Comparison of ENCODE assay signal across 8 cellular contexts in the genomic region with DNA sequence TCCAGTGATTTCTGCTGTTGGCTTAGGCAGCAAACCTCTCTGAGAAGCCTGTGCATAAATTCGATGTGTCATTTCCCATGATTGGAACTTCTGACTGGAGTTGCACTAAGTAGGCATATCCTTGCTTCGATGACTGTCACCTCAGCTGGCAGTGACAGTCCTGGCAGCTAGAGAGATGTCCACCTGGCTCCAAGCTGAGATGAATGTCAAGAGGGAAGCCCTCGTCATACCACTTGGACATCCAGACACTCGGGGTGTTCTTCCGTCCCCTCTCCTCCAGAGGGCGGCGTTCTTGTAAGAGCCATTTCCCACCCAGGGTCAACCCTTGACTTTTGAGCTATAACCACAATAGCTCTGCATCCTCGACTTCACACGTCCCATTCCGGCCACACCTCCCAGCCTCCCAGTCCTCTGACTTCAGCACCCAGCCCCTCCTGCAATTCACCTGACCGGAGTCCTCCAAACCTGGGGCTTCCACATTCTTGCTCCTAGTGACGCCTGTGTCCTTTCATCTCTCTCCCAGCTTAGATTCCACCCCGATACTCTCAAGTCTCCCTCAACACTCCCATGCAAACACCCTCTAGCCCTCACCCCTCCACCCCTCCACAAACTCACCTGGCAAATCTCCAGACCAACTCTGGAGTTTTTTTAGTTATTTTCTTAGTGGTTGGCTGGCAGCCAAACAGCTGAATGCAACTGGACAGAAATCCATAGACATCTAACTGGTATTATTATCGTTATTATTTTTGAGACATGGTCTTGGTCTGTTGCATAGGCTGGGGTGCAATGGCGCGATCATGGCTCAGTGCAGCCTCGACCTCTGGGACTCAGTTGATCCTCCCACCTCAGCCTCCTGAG. TPM values are rescaled to one million over a fixed set of nuclear protein-coding genes. Genes with fewer than 3 reads are reported as not detected.
DNase-seq lines count a peak whose midpoint lies in the region; ATAC-seq and TF ChIP-seq lines count a peak whose summit lies in the region.

No MANE protein-coding gene starts in this region.

- intact Hi-C loops in stomach (cut with DNase I; ENCODE audit: low total_unique reads), result no loop called here

- H3K36me3 ChIP-seq in hepatocyte (replicated peaks; ENCODE audit: insufficient read depth, low read depth), result no peaks in the 10 kb centered on the region
- H3K36me3 ChIP-seq in stomach, result no peaks in the 10 kb centered on the region

- TF ChIP-seq POLR2A in stomach (IDR thresholded peaks at IDR 0.05), result no peak

- WGBS in hepatocyte (ENCODE audit: low lambda C conversion rate, missing lambda C conversion rate), result 54% methylated on average over 17 of the region's 17 CpGs
- WGBS in stomach, 5 donors, result 41 to 51% (median 46%) methylated on average over 17 of the region's 17 CpGs

- no peak for TF ChIP-seq EP300 in stomach (IDR thresholded peaks at IDR 0.05)

- H3K4me3 ChIP-seq in GM12865 (ENCODE audit: low read depth, low read length) (no peak overlapping the region), hepatocyte (no peak overlapping the region), stomach (no peak overlapping the region)

- H3K79me2 ChIP-seq in hepatocyte, result no peaks in the 10 kb centered on the region

- H3K27me3 ChIP-seq in hepatocyte (no peaks in the 10 kb centered on the region), stomach (no peaks in the 10 kb centered on the region)

- ATAC-seq in GM21825 (IDR thresholded peaks at IDR 0.05; ENCODE audit: unreplicated experiment), result no peak

- no peak overlapping the region for H3K27ac ChIP-seq in hepatocyte
- no peak overlapping the region for H3K27ac ChIP-seq in stomach

- TF ChIP-seq CTCF in GM12865 (IDR thresholded peaks at IDR 0.05; ENCODE audit: insufficient read depth, low read depth, low read length, missing control alignments) (peak; percentile 74), hepatocyte (IDR thresholded peaks at IDR 0.05; ENCODE audit: poor library complexity) (peak; percentile 18), stomach (IDR thresholded peaks at IDR 0.05) (peak in 1 of 7 experiments; percentile 8)

- H3K4me2 ChIP-seq in hepatocyte, result no peak overlapping the region

- H3K4me1 ChIP-seq in hepatocyte (ENCODE audit: insufficient read depth), result no peaks in the 10 kb centered on the region
- no peaks in the 10 kb centered on the region for H3K4me1 ChIP-seq in stomach

- H3K9me2 ChIP-seq in hepatocyte (replicated peaks; ENCODE audit: insufficient read depth), result no peaks in the 10 kb centered on the region

- DNase-seq in AG08396 (ENCODE audit: low spot score) (peak; percentile 53), GM12865 (ENCODE audit: low read depth) (peak; percentile 79), NCI-H510A treated with DMSO at 0.1 percent for 48 hours (lab: John Stamatoyannopoulos, UW) (peak; percentile 99), activated T-cell treated with anti-CD3 and anti-CD28 coated beads for 4 hours (peak; percentile 29), hepatocyte (ENCODE audit: low spot score) (peak; percentile 74), stomach (peak; percentile 43), NCI-H187 (lab: John Stamatoyannopoulos, UW) (no peak)

- no peak overlapping the region for H2AFZ ChIP-seq in hepatocyte

- H4K20me1 ChIP-seq in hepatocyte (ENCODE audit: insufficient read depth, poor library complexity, severe bottlenecking), result no peaks in the 10 kb centered on the region

- H3K9me3 ChIP-seq in hepatocyte (ENCODE audit: low read depth), result no peaks in the 10 kb centered on the region
- no peaks in the 10 kb centered on the region for H3K9me3 ChIP-seq in stomach

RNA-seq across cellular contexts. Expression of a gene that starts 17.4 kb away (rescaled TPM):
- not detected in 2 replicates for total RNA-seq in hepatocyte
- polyA plus RNA-seq in hepatocyte, result not detected in 2 replicates
- total RNA-seq in stomach, result not detected
- polyA plus RNA-seq in stomach, result not detected

Comparison
In these comparisons a context has a peak if more than half of its experiments do, and no peak if none do; other contexts are left out.
1. DNase-seq: peak in AG08396 (single experiment), GM12865 (single experiment), NCI-H510A treated with DMSO at 0.1 percent for 48 hours (single experiment), activated T-cell treated with anti-CD3 and anti-CD28 coated beads for 4 hours (single experiment), hepatocyte (single experiment) and stomach (single experiment); none in NCI-H187 (0 of 2).